In the genomic region with DNA sequence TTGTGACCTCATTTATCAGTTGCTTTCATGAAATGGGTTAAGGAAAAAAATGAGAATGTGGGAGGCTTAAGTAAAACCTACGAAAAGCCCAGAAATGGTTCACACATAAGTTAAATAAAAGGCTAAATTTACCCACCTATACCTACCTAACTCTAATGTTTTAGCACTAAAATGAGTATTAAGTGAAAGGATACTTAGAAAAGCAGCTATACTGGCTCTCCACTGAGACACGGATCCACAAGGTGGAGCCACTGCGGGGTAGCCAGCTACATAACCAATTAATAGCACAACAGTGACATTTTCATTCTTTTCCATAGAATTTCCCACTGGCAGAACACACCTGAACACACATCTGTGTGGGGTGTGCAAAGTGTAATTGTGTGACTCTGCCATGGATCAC, we compare ENCODE assay signal across 8 cellular contexts.
DNase-seq lines count a peak whose midpoint lies in the region; ATAC-seq and TF ChIP-seq lines count a peak whose summit lies in the region.

No MANE protein-coding gene starts in this region.

- H4K8ac ChIP-seq in mesenchymal stem cell (ENCODE audit: low read length) = no peak overlapping the region

- H3K4me3 ChIP-seq in Panc1 (ENCODE audit: low read depth in 2 of 2, low read length in 2 of 2) (no peak overlapping the region), mesenchymal stem cell (ENCODE audit: insufficient read depth in 1 of 2, low read depth in 1 of 2, low read length in 2 of 2) (no peak overlapping the region)

- H3K79me1 ChIP-seq in mesenchymal stem cell (replicated peaks; ENCODE audit: low read length, poor library complexity, severe bottlenecking) = peaks cover 17% of the 10 kb centered on the region

- H3K9me3 Mint-ChIP-seq in T-helper 2 cell treated with Interferon-gamma antibody and Interleukin-4, amounts not matched to agents 5 μg/mL and 100 μg/mL, for 36 hours = no peaks in the 10 kb centered on the region

- no peak overlapping the region for H4K91ac ChIP-seq in mesenchymal stem cell (ENCODE audit: low read length)

- CTCF ChIA-PET in Panc1 (lab: Charles Lee) = interaction anchor here (0.5 to 1.2 kb wide), 5 partner anchors 40 to 203 kb away, joined by 3 to 7 read pairs (median 4); no protein-coding TSS in a partner anchor

- H2BK120ac ChIP-seq in mesenchymal stem cell (ENCODE audit: low read depth, low read length) = no peak overlapping the region

- H3K18ac ChIP-seq in mesenchymal stem cell (ENCODE audit: low read depth in 1 of 2, low read length in 2 of 2) = peak overlapping the region in 1 of 2 experiments; percentile 7

- peaks cover 37% of the 10 kb centered on the region for H3K27me3 Mint-ChIP-seq in T-helper 2 cell treated with Interferon-gamma antibody and Interleukin-4, amounts not matched to agents 5 μg/mL and 100 μg/mL, for 36 hours (ENCODE audit: low read depth)

- no TSS peak for BruUV-seq in Panc1 (replicated peaks; lab: Mats Ljungman, UMichigan)

- no peak overlapping the region for H3K23ac ChIP-seq in mesenchymal stem cell (ENCODE audit: low read length in 2 of 2)

- no peak overlapping the region for H3K9ac ChIP-seq in mesenchymal stem cell (ENCODE audit: low read length)

- no peak overlapping the region for H3K4me2 ChIP-seq in mesenchymal stem cell (ENCODE audit: low read length, poor library complexity, severe bottlenecking)

- no peak overlapping the region for H3K4ac ChIP-seq in mesenchymal stem cell (ENCODE audit: low read depth in 1 of 2, low read length in 2 of 2)

- H3K9me3 ChIP-seq in Panc1 (ENCODE audit: control insufficient read depth, insufficient read depth, low read depth, low read length) (no peaks in the 10 kb centered on the region), mesenchymal stem cell (ENCODE audit: control insufficient read depth, low read length) (no peaks in the 10 kb centered on the region)

- H3K27me3 ChIP-seq in Panc1 (ENCODE audit: control insufficient read depth, insufficient read depth, low read length) = no peaks in the 10 kb centered on the region
- H3K27me3 ChIP-seq in mesenchymal stem cell (ENCODE audit: control insufficient read depth in 1 of 2, insufficient read depth in 1 of 2, low read length in 2 of 2) = no peaks in the 10 kb centered on the region

- H3K36me3 Mint-ChIP-seq in T-helper 2 cell treated with Interferon-gamma antibody and Interleukin-4, amounts not matched to agents 5 μg/mL and 100 μg/mL, for 36 hours (ENCODE audit: low read depth) = no peaks in the 10 kb centered on the region

- no peak overlapping the region for H3K14ac ChIP-seq in mesenchymal stem cell (ENCODE audit: low read length in 2 of 2)

- H3K27ac ChIP-seq in Panc1 (ENCODE audit: low read length) (peak overlapping the region; percentile 70), mesenchymal stem cell (ENCODE audit: low read length, poor library complexity, severe bottlenecking) (no peak overlapping the region)

- H3K27ac Mint-ChIP-seq in T-helper 2 cell treated with Interferon-gamma antibody and Interleukin-4, amounts not matched to agents 5 μg/mL and 100 μg/mL, for 36 hours = no peak overlapping the region

- peaks cover 41% of the 10 kb centered on the region for H3K4me1 ChIP-seq in Panc1 (ENCODE audit: control insufficient read depth, insufficient read depth, low read length)
- no peaks in the 10 kb centered on the region for H3K4me1 ChIP-seq in mesenchymal stem cell (ENCODE audit: control insufficient read depth, insufficient read depth, low read depth, low read length)

- WGBS in mesenchymal stem cell = 63% methylated on average over 2 of the region's 3 CpGs

- H2AFZ ChIP-seq in mesenchymal stem cell (ENCODE audit: low read depth, low read length) = no peak overlapping the region

- H3K4me1 Mint-ChIP-seq in T-helper 2 cell treated with Interferon-gamma antibody and Interleukin-4, amounts not matched to agents 5 μg/mL and 100 μg/mL, for 36 hours (ENCODE audit: low read depth) = peaks cover 55% of the 10 kb centered on the region

- no peak for ATAC-seq in Panc1

- H3K4me3 Mint-ChIP-seq in T-helper 2 cell treated with Interferon-gamma antibody and Interleukin-4, amounts not matched to agents 5 μg/mL and 100 μg/mL, for 36 hours = no peak overlapping the region

- no peaks in the 10 kb centered on the region for H3K36me3 ChIP-seq in Panc1 (ENCODE audit: control insufficient read depth, insufficient read depth, low read length)
- no peaks in the 10 kb centered on the region for H3K36me3 ChIP-seq in mesenchymal stem cell (ENCODE audit: control insufficient read depth in 1 of 2, insufficient read depth in 2 of 2, low read depth in 1 of 2, low read length in 2 of 2)

- peak; percentile 26 for DNase-seq in stimulated activated CD4-positive, alpha-beta T cell treated with anti-CD3 and anti-CD28 coated beads, Interleukin-12 subunit alpha, Interleukin-12 subunit beta, amount 100 ng/mL, for 4 hours
- DNase-seq in stimulated activated CD4-positive, alpha-beta T cell treated with anti-CD3 and anti-CD28 coated beads, Interleukin-2, amount 100 ng/mL, for 48 hours = no peak
- DNase-seq in Panc1 (ENCODE audit: low read depth, low spot score) (peak; percentile 15), mesenchymal stem cell (peak; percentile 46), middle frontal gyrus (ENCODE audit: extremely low spot score, low spot score) (no peak), NCI-H510A (lab: John Stamatoyannopoulos, UW) (no peak)
- peak; percentile 12 for DNase-seq in central memory CD4-positive, alpha-beta T cell
- DNase-seq in T-helper 2 cell treated with Interferon-gamma antibody and Interleukin-4, amounts not matched to agents 5 μg/mL and 100 μg/mL, for 36 hours (ENCODE audit: low spot score) = no peak

- TF ChIP-seq CTCF in Panc1 (IDR thresholded peaks at IDR 0.05) = peak; percentile 72

- POLR2A ChIA-PET in Panc1 (lab: Charles Lee) = no interaction called here

- H2BK12ac ChIP-seq in mesenchymal stem cell (ENCODE audit: low read length in 2 of 2) = no peak overlapping the region

- H2BK15ac ChIP-seq in mesenchymal stem cell (ENCODE audit: low read depth, poor library complexity, severe bottlenecking) = no peak overlapping the region

- intact Hi-C loops in Panc1 (cut with micrococcal nuclease; ENCODE audit: unreplicated experiment) = no loop called here

- no peak overlapping the region for H2AK5ac ChIP-seq in mesenchymal stem cell (ENCODE audit: low read length, severe bottlenecking)

- in situ Hi-C loops in Panc1 (cut with HindIII; ENCODE audit: low pct_unique_long_range_greater_than_20kb, low sequenced_read_pairs) = no loop called here

- H2BK5ac ChIP-seq in mesenchymal stem cell (ENCODE audit: low read depth, low read length, poor library complexity, severe bottlenecking) = no peak overlapping the region

Comparison
In these comparisons a context has a peak if more than half of its experiments do, and no peak if none do; other contexts are left out.
1. DNase-seq: peak in stimulated activated CD4-positive, alpha-beta T cell treated with anti-CD3 and anti-CD28 coated beads, Interleukin-12 subunit alpha, Interleukin-12 subunit beta, amount 100 ng/mL, for 4 hours (single experiment), Panc1 (single experiment), central memory CD4-positive, alpha-beta T cell (single experiment) and mesenchymal stem cell (single experiment); none in stimulated activated CD4-positive, alpha-beta T cell treated with anti-CD3 and anti-CD28 coated beads, Interleukin-2, amount 100 ng/mL, for 48 hours (0 of 2), middle frontal gyrus (single experiment), T-helper 2 cell treated with Interferon-gamma antibody and Interleukin-4, amounts not matched to agents 5 μg/mL and 100 μg/mL, for 36 hours (single experiment) and NCI-H510A (single experiment).